In genomic region chr7:23530901-23531793, GRCh38 we compare ENCODE assay signal across 8 cellular contexts. TPM values are rescaled to one million over a fixed set of nuclear protein-coding genes. Genes with fewer than 3 reads are reported as not detected.
DNase-seq lines count a peak whose midpoint lies in the region; ATAC-seq lines count a peak whose summit lies in the region.

No MANE protein-coding gene starts in this region.

- H3K4me1 ChIP-seq in mesenchymal stem cell (ENCODE audit: control insufficient read depth, insufficient read depth, low read depth, low read length), result peaks cover 9% of the 10 kb centered on the region

- H2AK5ac ChIP-seq in mesenchymal stem cell (ENCODE audit: low read length, severe bottlenecking), result peak overlapping the region; percentile 85

- H3K4me1 Mint-ChIP-seq in activated CD8-positive, alpha-beta memory T cell treated with anti-CD3 and anti-CD28 coated beads, Interleukin-2, amount 10 ng/mL, durations not matched to agents 7 days and 5 days, result peaks cover 40% of the 10 kb centered on the region
- H3K4me1 Mint-ChIP-seq in effector memory CD8-positive, alpha-beta T cell (ENCODE audit: low read depth in 2 of 2), result peaks cover 37 to 48% of the 10 kb centered on the region in 2 donors

- DNase-seq in ACHN, result peak; percentile 69
- peak; percentile 35 for DNase-seq in NCI-H510A treated with DMSO at 0.1 percent for 48 hours (lab: John Stamatoyannopoulos, UW)
- DNase-seq in activated CD8-positive, alpha-beta memory T cell treated with anti-CD3 and anti-CD28 coated beads, Interleukin-2, amount 10 ng/mL, durations not matched to agents 7 days and 5 days, result peak; percentile 75
- peak; percentile 41 to 45 (median 43) for DNase-seq in effector memory CD8-positive, alpha-beta T cell
- DNase-seq in mesenchymal stem cell, result peak; percentile 66
- DNase-seq in stimulated activated CD8-positive, alpha-beta memory T cell treated with anti-CD3 and anti-CD28 coated beads, Interleukin-15, amount 100 ng/mL, for 24 hours (ENCODE audit: low read depth), result peak; percentile 26

- CTCF ChIA-PET in activated CD8-positive, alpha-beta memory T cell treated with anti-CD3 and anti-CD28 coated beads, Interleukin-2, amount 10 ng/mL, durations not matched to agents 7 days and 5 days (lab: Charles Lee), result interaction anchor here (0.8 to 2.4 kb wide), 6 partner anchors 9 to 258 kb away, joined by 3 to 14 read pairs (median 5); no protein-coding TSS in a partner anchor

- peak overlapping the region in 1 of 2 experiments; percentile 99 for H3K14ac ChIP-seq in mesenchymal stem cell (ENCODE audit: low read length in 2 of 2)

- peak overlapping the region; percentile 95 for H3K27ac ChIP-seq in mesenchymal stem cell (ENCODE audit: low read length, poor library complexity, severe bottlenecking)

- H2BK12ac ChIP-seq in mesenchymal stem cell (ENCODE audit: low read length in 2 of 2), result peak overlapping the region in 1 of 2 experiments; percentile 63

- no peaks in the 10 kb centered on the region for H3K27me3 Mint-ChIP-seq in activated CD8-positive, alpha-beta memory T cell treated with anti-CD3 and anti-CD28 coated beads, Interleukin-2, amount 10 ng/mL, durations not matched to agents 7 days and 5 days
- no peaks in the 10 kb centered on the region for H3K27me3 Mint-ChIP-seq in effector memory CD8-positive, alpha-beta T cell

- no peaks in the 10 kb centered on the region for H3K9me3 Mint-ChIP-seq in activated CD8-positive, alpha-beta memory T cell treated with anti-CD3 and anti-CD28 coated beads, Interleukin-2, amount 10 ng/mL, durations not matched to agents 7 days and 5 days (ENCODE audit: low read depth)
- no peaks in the 10 kb centered on the region for H3K9me3 Mint-ChIP-seq in effector memory CD8-positive, alpha-beta T cell

- peak overlapping the region; percentile 74 for H4K8ac ChIP-seq in mesenchymal stem cell (ENCODE audit: low read length)

- H3K4me3 Mint-ChIP-seq in activated CD8-positive, alpha-beta memory T cell treated with anti-CD3 and anti-CD28 coated beads, Interleukin-2, amount 10 ng/mL, durations not matched to agents 7 days and 5 days, result peak overlapping the region; percentile 96
- peak overlapping the region; percentile 99 for H3K4me3 Mint-ChIP-seq in effector memory CD8-positive, alpha-beta T cell

- H3K18ac ChIP-seq in mesenchymal stem cell (ENCODE audit: low read depth in 1 of 2, low read length in 2 of 2), result peak overlapping the region; percentile 96 to 98

- peak overlapping the region; percentile 84 for H2BK5ac ChIP-seq in mesenchymal stem cell (ENCODE audit: low read depth, low read length, poor library complexity, severe bottlenecking)

- H2BK120ac ChIP-seq in mesenchymal stem cell (ENCODE audit: low read depth, low read length), result peak overlapping the region; percentile 71

- H3K36me3 ChIP-seq in mesenchymal stem cell (ENCODE audit: control insufficient read depth in 1 of 2, insufficient read depth in 2 of 2, low read depth in 1 of 2, low read length in 2 of 2), result no peaks in the 10 kb centered on the region

- H3K4me3 ChIP-seq in mesenchymal stem cell (ENCODE audit: insufficient read depth in 1 of 2, low read depth in 1 of 2, low read length in 2 of 2), result peak overlapping the region; percentile 91 to 95

- no peaks in the 10 kb centered on the region for H3K9me3 ChIP-seq in mesenchymal stem cell (ENCODE audit: control insufficient read depth, low read length)

- H3K36me3 Mint-ChIP-seq in activated CD8-positive, alpha-beta memory T cell treated with anti-CD3 and anti-CD28 coated beads, Interleukin-2, amount 10 ng/mL, durations not matched to agents 7 days and 5 days, result peaks cover 18% of the 10 kb centered on the region
- peaks cover 50% of the 10 kb centered on the region for H3K36me3 Mint-ChIP-seq in effector memory CD8-positive, alpha-beta T cell (ENCODE audit: insufficient read depth)

- H2AFZ ChIP-seq in mesenchymal stem cell (ENCODE audit: low read depth, low read length), result peak overlapping the region; percentile 27

- peak overlapping the region; percentile 1 for H3K4me2 ChIP-seq in mesenchymal stem cell (ENCODE audit: low read length, poor library complexity, severe bottlenecking)

- no peak overlapping the region for H2BK15ac ChIP-seq in mesenchymal stem cell (ENCODE audit: low read depth, poor library complexity, severe bottlenecking)

- ATAC-seq in GM18511 (IDR thresholded peaks at IDR 0.05; ENCODE audit: unreplicated experiment), result peak; percentile 35
- peak; percentile 4 for ATAC-seq in HG03060 (IDR thresholded peaks at IDR 0.05; ENCODE audit: low read depth, unreplicated experiment)
- peak; percentile 53 for ATAC-seq in activated CD8-positive, alpha-beta memory T cell treated with anti-CD3 and anti-CD28 coated beads, Interleukin-2, amount 10 ng/mL, durations not matched to agents 7 days and 5 days
- peak; percentile 30 for ATAC-seq in effector memory CD8-positive, alpha-beta T cell (replicated peaks)

- in situ Hi-C loops in ACHN (cut with HindIII; ENCODE audit: low pct_ligation_motif_present, low pct_unique_long_range_greater_than_20kb, low sequenced_read_pairs), result no loop called here

- peak overlapping the region in 1 of 2 experiments; percentile 98 for H3K23ac ChIP-seq in mesenchymal stem cell (ENCODE audit: low read length in 2 of 2)

- H3K4ac ChIP-seq in mesenchymal stem cell (ENCODE audit: low read depth in 1 of 2, low read length in 2 of 2), result peak overlapping the region; percentile 75 to 100

- H3K79me1 ChIP-seq in mesenchymal stem cell (replicated peaks; ENCODE audit: low read length, poor library complexity, severe bottlenecking), result no peaks in the 10 kb centered on the region

- peak overlapping the region; percentile 100 for H3K9ac ChIP-seq in mesenchymal stem cell (ENCODE audit: low read length)

- peak overlapping the region; percentile 97 for H4K91ac ChIP-seq in mesenchymal stem cell (ENCODE audit: low read length)

- peak overlapping the region; percentile 100 for H3K27ac Mint-ChIP-seq in activated CD8-positive, alpha-beta memory T cell treated with anti-CD3 and anti-CD28 coated beads, Interleukin-2, amount 10 ng/mL, durations not matched to agents 7 days and 5 days
- H3K27ac Mint-ChIP-seq in effector memory CD8-positive, alpha-beta T cell, result peak overlapping the region; percentile 99 to 100

- H3K27me3 ChIP-seq in mesenchymal stem cell (ENCODE audit: control insufficient read depth in 1 of 2, insufficient read depth in 1 of 2, low read length in 2 of 2), result no peaks in the 10 kb centered on the region

- WGBS in mesenchymal stem cell, result under 1% methylated on average over 58 of the region's 58 CpGs

RNA-seq across cellular contexts. Expression of gene TRA2A, which starts 0.6 kb away (rescaled TPM):
- 100 to 1,000 TPM; 108 to 113 TPM for total RNA-seq in activated CD8-positive, alpha-beta memory T cell treated with anti-CD3 and anti-CD28 coated beads, Interleukin-2, amount 10 ng/mL, durations not matched to agents 7 days and 5 days
- 48.0 TPM for polyA plus RNA-seq in mesenchymal stem cell (2013, experiment 1 of 2)
- polyA plus RNA-seq in mesenchymal stem cell (2013, experiment 2 of 2), result 49.3 TPM

Comparison
In these comparisons a context has a peak if more than half of its experiments do, and no peak if none do; other contexts are left out.
1. Peak in every context shown above with its lines: DNase-seq, ATAC-seq, H3K4me3 ChIP-seq and H3K27ac ChIP-seq.